31 cellular contexts compared by ENCODE assay signal in genomic region chrX:112218388-112218787, GRCh38.
"Had no signal": no experiment of that assay in that cellular context is flagged by ENCODE, and none has a peak within 500 bp of the region (broad histone marks: within the 10 kb centered on the region; RNA-seq: fewer than 3 reads in every experiment).

No MANE protein-coding gene starts in this region.

- H3K36me3 Mint-ChIP-seq: activated naive CD8-positive, alpha-beta T cell treated with anti-CD3 and anti-CD28 coated beads, Interleukin-2, amount 10 ng/mL, durations not matched to agents 7 days and 5 days had no signal

- H2AFZ ChIP-seq: PC-9 had no signal

- H3K9me3 ChIP-seq: ascending aorta, MG63 had no signal

- H3K4me3 ChIP-seq: ascending aorta, cardiac muscle cell, MG63, PC-9, SK-N-MC had no signal

- H3K9me3 Mint-ChIP-seq: activated CD4-positive, alpha-beta T cell treated with anti-CD3 and anti-CD28 coated beads, Interleukin-2, amount 10 ng/mL, durations not matched to agents 24 days and 14 days; activated CD8-positive, alpha-beta T cell treated with anti-CD3 and anti-CD28 coated beads for 36 hours; activated naive CD8-positive, alpha-beta T cell treated with anti-CD3 and anti-CD28 coated beads, Interleukin-2, amount 10 ng/mL, durations not matched to agents 7 days and 5 days; activated T-cell treated with anti-CD3 and anti-CD28 coated beads, Interleukin-2, amount 50 U/mL, for 72 hours; activated T-helper 17 cell treated with anti-CD3 and anti-CD28 coated beads, Interleukin-2, amount 50 U/mL, for 72 hours; central memory CD8-positive, alpha-beta T cell had no signal

- H3K27me3 ChIP-seq: ascending aorta, cardiac muscle cell, MG63 had no signal

- H3K4me1 ChIP-seq: ascending aorta had no signal

- H3K27ac Mint-ChIP-seq: activated CD4-positive, alpha-beta T cell treated with anti-CD3 and anti-CD28 coated beads, Interleukin-2, amount 10 ng/mL, durations not matched to agents 24 days and 14 days; activated CD8-positive, alpha-beta T cell treated with anti-CD3 and anti-CD28 coated beads for 36 hours; activated naive CD8-positive, alpha-beta T cell treated with anti-CD3 and anti-CD28 coated beads, Interleukin-2, amount 10 ng/mL, durations not matched to agents 7 days and 5 days; activated T-cell treated with anti-CD3 and anti-CD28 coated beads, Interleukin-2, amount 50 U/mL, for 72 hours; activated T-helper 17 cell treated with anti-CD3 and anti-CD28 coated beads, Interleukin-2, amount 50 U/mL, for 72 hours had no signal

- H3K4me3 Mint-ChIP-seq: activated CD4-positive, alpha-beta T cell treated with anti-CD3 and anti-CD28 coated beads, Interleukin-2, amount 10 ng/mL, durations not matched to agents 24 days and 14 days; activated CD8-positive, alpha-beta T cell treated with anti-CD3 and anti-CD28 coated beads for 36 hours; activated naive CD8-positive, alpha-beta T cell treated with anti-CD3 and anti-CD28 coated beads, Interleukin-2, amount 10 ng/mL, durations not matched to agents 7 days and 5 days; activated T-cell treated with anti-CD3 and anti-CD28 coated beads, Interleukin-2, amount 50 U/mL, for 72 hours; activated T-helper 17 cell treated with anti-CD3 and anti-CD28 coated beads, Interleukin-2, amount 50 U/mL, for 72 hours; central memory CD8-positive, alpha-beta T cell had no signal

- H3K27me3 Mint-ChIP-seq: activated CD4-positive, alpha-beta T cell treated with anti-CD3 and anti-CD28 coated beads, Interleukin-2, amount 10 ng/mL, durations not matched to agents 24 days and 14 days; activated CD8-positive, alpha-beta T cell treated with anti-CD3 and anti-CD28 coated beads for 36 hours; activated naive CD8-positive, alpha-beta T cell treated with anti-CD3 and anti-CD28 coated beads, Interleukin-2, amount 10 ng/mL, durations not matched to agents 7 days and 5 days; activated T-helper 17 cell treated with anti-CD3 and anti-CD28 coated beads, Interleukin-2, amount 50 U/mL, for 72 hours; central memory CD8-positive, alpha-beta T cell had no signal

- H3K36me3 ChIP-seq: ascending aorta, cardiac muscle cell, MG63, WERI-Rb-1 had no signal

- H3K4me2 ChIP-seq: PC-9 had no signal

- H3K27ac ChIP-seq: ascending aorta, cardiac muscle cell, PC-9, RWPE1, SK-N-MC, WERI-Rb-1 had no signal

- DNase-seq: activated CD4-positive, alpha-beta T cell treated with anti-CD3 and anti-CD28 coated beads, Interleukin-2, amount 10 ng/mL, durations not matched to agents 24 days and 14 days; activated CD4-positive, alpha-beta T cell treated with anti-CD3 and anti-CD28 coated beads, Interleukin-2, amount 50 U/mL, for 4 hours; activated CD8-positive, alpha-beta T cell treated with anti-CD3 and anti-CD28 coated beads for 36 hours; activated effector memory CD4-positive, alpha-beta T cell treated with anti-CD3 and anti-CD28 coated beads, Interleukin-2, amount 50 U/mL, for 16 hours; activated naive CD4-positive, alpha-beta T cell; activated naive CD4-positive, alpha-beta T cell treated with anti-CD3 and anti-CD28 coated beads, Interleukin-2, amount 50 U/mL, for 16 hours; activated naive CD8-positive, alpha-beta T cell treated with anti-CD3 and anti-CD28 coated beads, Interleukin-2, amount 10 ng/mL, durations not matched to agents 7 days and 5 days; activated T-cell treated with anti-CD3 and anti-CD28 coated beads, Interleukin-2, amount 50 U/mL, for 1 hour; activated T-cell treated with anti-CD3 and anti-CD28 coated beads, Interleukin-2, amount 50 U/mL, for 72 hours; amygdala; MG63; NCI-H1048; NCI-H1105 treated with DMSO at 0.1 percent for 48 hours; NCI-H1436; NCI-H1694; NCI-H1930; NCI-H2081 treated with DMSO at 0.1 percent for 48 hours; NCI-H226; NCI-H446 treated with DMSO at 0.1 percent for 48 hours; NCI-H524; NCI-H69; NK-92 treated with Interleukin-12 subunit alpha and Interleukin-12 subunit beta, amount 100 ng/mL, for 24 hours; PC-9; T1000; WERI-Rb-1 had no signal

- H3K4me1 Mint-ChIP-seq: activated CD4-positive, alpha-beta T cell treated with anti-CD3 and anti-CD28 coated beads, Interleukin-2, amount 10 ng/mL, durations not matched to agents 24 days and 14 days; activated naive CD8-positive, alpha-beta T cell treated with anti-CD3 and anti-CD28 coated beads, Interleukin-2, amount 10 ng/mL, durations not matched to agents 7 days and 5 days; activated T-helper 17 cell treated with anti-CD3 and anti-CD28 coated beads, Interleukin-2, amount 50 U/mL, for 72 hours; central memory CD8-positive, alpha-beta T cell had no signal
